Comparison of ENCODE assay signal across 8 cellular contexts in the genomic region with DNA sequence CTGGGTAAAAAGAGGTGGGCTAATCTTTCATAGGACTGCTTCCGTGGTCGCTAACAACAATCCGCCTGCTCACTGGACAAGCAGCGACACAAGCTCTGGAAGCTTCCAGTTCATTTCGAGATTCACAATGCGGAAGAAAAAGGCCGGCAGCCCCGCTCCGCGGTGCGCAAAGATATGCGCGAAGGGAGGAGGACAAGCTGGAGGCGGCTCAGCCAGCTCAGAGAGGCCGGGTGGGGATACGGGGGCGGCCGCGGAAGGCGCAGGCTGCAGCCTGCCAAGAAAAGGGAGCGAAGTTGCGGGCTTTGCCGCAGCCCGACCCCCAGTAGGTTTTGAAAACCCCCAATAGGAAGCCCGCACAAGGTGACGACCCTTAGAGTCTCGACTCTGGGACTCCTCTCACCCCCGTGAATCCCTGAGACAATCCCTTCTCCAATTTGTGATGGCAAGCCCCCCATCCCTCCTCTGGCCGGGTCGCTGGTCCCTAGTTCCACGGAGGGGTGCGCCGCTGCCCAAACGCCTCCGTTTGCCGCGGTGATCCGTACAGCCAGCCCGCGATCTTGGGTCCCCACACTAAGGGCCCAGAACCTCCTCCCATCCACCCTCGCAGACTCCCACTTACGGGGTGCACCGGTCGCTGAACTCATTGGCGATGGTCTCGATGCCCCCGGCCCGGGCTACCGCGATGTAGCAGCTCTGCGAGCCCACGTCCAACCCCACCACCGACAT. TPM values are rescaled to one million over a fixed set of nuclear protein-coding genes. Genes with fewer than 3 reads are reported as not detected.
A peak's percentile ranks its signal among the peaks of the same experiment; 100 is the strongest.
DNase-seq lines count a peak whose midpoint lies in the region; TF ChIP-seq lines count a peak whose summit lies in the region.

No MANE protein-coding gene starts in this region.

- DNase-seq in GM03348 (ENCODE audit: low spot score), result peak; percentile 78
- peak; percentile 44 to 71 for DNase-seq in HAP-1 (ENCODE audit: low spot score in 2 of 2)
- peak; percentile 33 for DNase-seq in NCI-H1092 (lab: John Stamatoyannopoulos, UW)
- DNase-seq in activated CD4-positive, alpha-beta T cell treated with anti-CD3 and anti-CD28 coated beads for 48 hours, result peak; percentile 79
- peak; percentile 70 for DNase-seq in stimulated activated CD4-positive, alpha-beta T cell treated with anti-CD3 and anti-CD28 coated beads, Interleukin-4, amount 100 ng/mL, for 1 hour
- DNase-seq in NCI-H1694 treated with DMSO at 0.1 percent for 48 hours (lab: John Stamatoyannopoulos, UW), result no peak

- H3K4me3 Mint-ChIP-seq in dendritic cell treated with granulocyte-macrophage colony-stimulating factor and Interleukin-4, amounts not matched to agents 40 ng/mL and 50 ng/mL, for 4 days, result peak overlapping the region; percentile 99

- H3K27me3 ChIP-seq in HAP-1 (ENCODE audit: low read depth) (no peaks in the 10 kb centered on the region), liver (ENCODE audit: control insufficient read depth in 4 of 4, insufficient read depth in 4 of 4, low read length in 3 of 4) (no peaks in the 10 kb centered on the region)

- peak overlapping the region; percentile 99 to 100 for H3K27ac ChIP-seq in liver (ENCODE audit: low read depth in 1 of 2, low read length in 2 of 2)

- WGBS in liver, result under 1% methylated on average over 53 of the region's 53 CpGs

- peaks cover 61% of the 10 kb centered on the region for H3K36me3 Mint-ChIP-seq in dendritic cell treated with granulocyte-macrophage colony-stimulating factor and Interleukin-4, amounts not matched to agents 40 ng/mL and 50 ng/mL, for 4 days (ENCODE audit: low read depth)

- in situ Hi-C loops in HAP-1 (cut with MboI; ENCODE audit: low sequenced_read_pairs), result no loop called here

- H3K36me3 ChIP-seq in HAP-1 (replicated peaks) (peaks cover 17% of the 10 kb centered on the region), liver (ENCODE audit: control insufficient read depth in 4 of 4, insufficient read depth in 3 of 4, low read depth in 1 of 4, low read length in 3 of 4) (peaks cover 0 to 6% (median 2%) of the 10 kb centered on the region in 4 donors)

- H3K9me3 ChIP-seq in HAP-1 (no peaks in the 10 kb centered on the region), liver (ENCODE audit: control insufficient read depth in 4 of 4, low read length in 3 of 4) (no peaks in the 10 kb centered on the region)

- TF ChIP-seq RAD21 in liver (IDR thresholded peaks at IDR 0.05), result no peak

- no peak for TF ChIP-seq CTCF in liver (IDR thresholded peaks at IDR 0.05; ENCODE audit: low read depth, low read length, missing input control)

- peaks cover 6% of the 10 kb centered on the region; the same call in 1 of the 2 replicates for H3K4me1 ChIP-seq in HAP-1
- H3K4me1 ChIP-seq in liver (ENCODE audit: control insufficient read depth in 4 of 4, insufficient read depth in 4 of 4, low read length in 3 of 4), result peaks cover 0 to 16% (median 8%) of the 10 kb centered on the region in 4 donors

- peak overlapping the region; percentile 96 for H3K27ac Mint-ChIP-seq in dendritic cell treated with granulocyte-macrophage colony-stimulating factor and Interleukin-4, amounts not matched to agents 40 ng/mL and 50 ng/mL, for 4 days

- intact Hi-C loops in dendritic cell treated with granulocyte-macrophage colony-stimulating factor and Interleukin-4, amounts not matched to agents 40 ng/mL and 50 ng/mL, for 4 days (cut with micrococcal nuclease), result loop anchor here (5.0 kb wide), 1 partner anchor 114 kb away; no protein-coding TSS in a partner anchor

- peak overlapping the region; percentile 55 to 99 for H3K9ac ChIP-seq in liver (ENCODE audit: low read depth in 1 of 2, low read length in 2 of 2)

- H3K27me3 Mint-ChIP-seq in dendritic cell treated with granulocyte-macrophage colony-stimulating factor and Interleukin-4, amounts not matched to agents 40 ng/mL and 50 ng/mL, for 4 days, result no peaks in the 10 kb centered on the region

- H3K4me1 Mint-ChIP-seq in dendritic cell treated with granulocyte-macrophage colony-stimulating factor and Interleukin-4, amounts not matched to agents 40 ng/mL and 50 ng/mL, for 4 days (ENCODE audit: low read depth), result peaks cover 30% of the 10 kb centered on the region

- no peaks in the 10 kb centered on the region for H3K9me3 Mint-ChIP-seq in dendritic cell treated with granulocyte-macrophage colony-stimulating factor and Interleukin-4, amounts not matched to agents 40 ng/mL and 50 ng/mL, for 4 days

- peak overlapping the region; percentile 83 for H3K4me3 ChIP-seq in HAP-1
- peak overlapping the region; percentile 60 to 78 (median 62) for H3K4me3 ChIP-seq in liver (ENCODE audit: low read depth in 1 of 3, low read length in 3 of 3)

TF ChIP-seq in liver, 16 proteins besides CTCF, POLR2A, EP300 and RAD21:
- TF ChIP-seq, protein P1, sequence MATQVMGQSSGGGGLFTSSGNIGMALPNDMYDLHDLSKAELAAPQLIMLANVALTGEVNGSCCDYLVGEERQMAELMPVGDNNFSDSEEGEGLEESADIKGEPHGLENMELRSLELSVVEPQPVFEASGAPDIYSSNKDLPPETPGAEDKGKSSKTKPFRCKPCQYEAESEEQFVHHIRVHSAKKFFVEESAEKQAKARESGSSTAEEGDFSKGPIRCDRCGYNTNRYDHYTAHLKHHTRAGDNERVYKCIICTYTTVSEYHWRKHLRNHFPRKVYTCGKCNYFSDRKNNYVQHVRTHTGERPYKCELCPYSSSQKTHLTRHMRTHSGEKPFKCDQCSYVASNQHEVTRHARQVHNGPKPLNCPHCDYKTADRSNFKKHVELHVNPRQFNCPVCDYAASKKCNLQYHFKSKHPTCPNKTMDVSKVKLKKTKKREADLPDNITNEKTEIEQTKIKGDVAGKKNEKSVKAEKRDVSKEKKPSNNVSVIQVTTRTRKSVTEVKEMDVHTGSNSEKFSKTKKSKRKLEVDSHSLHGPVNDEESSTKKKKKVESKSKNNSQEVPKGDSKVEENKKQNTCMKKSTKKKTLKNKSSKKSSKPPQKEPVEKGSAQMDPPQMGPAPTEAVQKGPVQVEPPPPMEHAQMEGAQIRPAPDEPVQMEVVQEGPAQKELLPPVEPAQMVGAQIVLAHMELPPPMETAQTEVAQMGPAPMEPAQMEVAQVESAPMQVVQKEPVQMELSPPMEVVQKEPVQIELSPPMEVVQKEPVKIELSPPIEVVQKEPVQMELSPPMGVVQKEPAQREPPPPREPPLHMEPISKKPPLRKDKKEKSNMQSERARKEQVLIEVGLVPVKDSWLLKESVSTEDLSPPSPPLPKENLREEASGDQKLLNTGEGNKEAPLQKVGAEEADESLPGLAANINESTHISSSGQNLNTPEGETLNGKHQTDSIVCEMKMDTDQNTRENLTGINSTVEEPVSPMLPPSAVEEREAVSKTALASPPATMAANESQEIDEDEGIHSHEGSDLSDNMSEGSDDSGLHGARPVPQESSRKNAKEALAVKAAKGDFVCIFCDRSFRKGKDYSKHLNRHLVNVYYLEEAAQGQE (IDR thresholded peaks at IDR 0.05), result peak; percentile 49
- TF ChIP-seq YY1 (IDR thresholded peaks at IDR 0.05) (peak; percentile 79), HNF4A (conservative IDR thresholded peaks at IDR 0.05) (no peak), EGR1 (IDR thresholded peaks at IDR 0.05; ENCODE audit: low read depth in 2 of 2) (peak in 1 of 2 donors; percentile 43)
- TF ChIP-seq, protein P2, sequence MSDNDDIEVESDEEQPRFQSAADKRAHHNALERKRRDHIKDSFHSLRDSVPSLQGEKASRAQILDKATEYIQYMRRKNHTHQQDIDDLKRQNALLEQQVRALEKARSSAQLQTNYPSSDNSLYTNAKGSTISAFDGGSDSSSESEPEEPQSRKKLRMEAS (IDR thresholded peaks at IDR 0.05), result peak; percentile 32

RNA-seq across cellular contexts. Expression of a gene that starts 0.7 kb away (rescaled TPM):
- total RNA-seq in liver, result 10 to 100 TPM; 23.3 to 30.3 TPM
- 10 to 100 TPM; 11.0 to 17.4 TPM for polyA plus RNA-seq in liver

RNA-seq across cellular contexts. Expression of a gene that starts 38.8 kb away (rescaled TPM):
- total RNA-seq in liver, result 1 to 10 TPM; 2.4 to 3.6 TPM
- 1 to 10 TPM; 1.5 to 2.0 TPM for polyA plus RNA-seq in liver
